ENCODE assay signal across 14 cellular contexts in genomic region chr16:1688807-1689560, GRCh38. TPM values are rescaled to one million over a fixed set of nuclear protein-coding genes. Genes with fewer than 3 reads are reported as not detected.
DNase-seq lines count a peak whose midpoint lies in the region; ATAC-seq, FAIRE-seq and TF ChIP-seq lines count a peak whose summit lies in the region.
"Had no signal": no experiment of that assay in that cellular context is flagged by ENCODE, and none has a peak within 500 bp of the region (broad histone marks: within the 10 kb centered on the region; RNA-seq: fewer than 3 reads in every experiment).

No MANE protein-coding gene starts in this region.

- no peak overlapping the region for H2AFZ ChIP-seq in mammary epithelial cell (ENCODE audit: low read depth, low read length)

- TF ChIP-seq CTCF in mammary epithelial cell (conservative IDR thresholded peaks at IDR 0.05 in 1 of 2, IDR thresholded peaks at IDR 0.05 in 1 of 2; ENCODE audit: extremely low read depth in 1 of 2, insufficient read depth in 1 of 2, low read depth in 1 of 2, low read length in 2 of 2) (no peak), GM20000 (IDR thresholded peaks at IDR 0.05; ENCODE audit: extremely low read depth, missing control alignments) (no peak)

- H3K27ac ChIP-seq in mammary epithelial cell (ENCODE audit: insufficient read depth, low read depth, low read length), result peak overlapping the region; percentile 97

- 13% methylated on average over 10 of the region's 10 CpGs for WGBS in mammary epithelial cell (ENCODE audit: low coverage, missing lambda C conversion rate)

- peak overlapping the region; percentile 44 for H3K27ac Mint-ChIP-seq in activated T-cell treated with anti-CD3 and anti-CD28 coated beads, Interleukin-2, amount 50 U/mL, for 24 hours
- no peak overlapping the region for H3K27ac Mint-ChIP-seq in activated T-cell treated with anti-CD3 and anti-CD28 coated beads, Interleukin-2, amount 50 U/mL, for 72 hours
- H3K27ac Mint-ChIP-seq: stimulated activated naive B cell treated with anti-CD40 and anti-IgM and Interleukin-4, amounts not matched to agents 10 μg/mL and 1 μg/mL and 100 μg/mL, for 72 hours; T-helper 1 cell treated with Interleukin-12 subunit alpha and Interleukin-12 subunit beta and Interleukin-4 antibody, amounts not matched to agents 30 μg/mL and 1 μg/mL, for 36 hours had no signal

- BruUV-seq in mammary epithelial cell (replicated peaks; lab: Mats Ljungman, UMichigan), result TSS peak; percentile 73

- in situ Hi-C loops in mammary epithelial cell (cut with MboI; ENCODE audit: low sequenced_read_pairs in 2 of 2), result no loop called here

- DNase-seq in activated T-cell treated with anti-CD3 and anti-CD28 coated beads, Interleukin-2, amount 50 U/mL, for 24 hours, result no peak
- no peak for DNase-seq in activated T-cell treated with anti-CD3 and anti-CD28 coated beads, Interleukin-2, amount 50 U/mL, for 72 hours
- peak; percentile 96 for DNase-seq in mammary epithelial cell
- peak; percentile 98 for DNase-seq in kidney tubule cell (ENCODE audit: low spot score)
- peak; percentile 92 for DNase-seq in urothelium cell line (ENCODE audit: low spot score)
- no peak for DNase-seq in cerebellum (ENCODE audit: low spot score)
- no peak for DNase-seq in GM20000 (ENCODE audit: low spot score)
- DNase-seq in OCI-M2 (lab: John Stamatoyannopoulos, UW; ENCODE audit: unreplicated experiment), result no peak
- DNase-seq: anterior cingulate cortex; head of caudate nucleus; naive B cell; stimulated activated naive B cell treated with anti-CD40 and anti-IgM and Interleukin-4, amounts not matched to agents 10 μg/mL and 1 μg/mL and 100 μg/mL, for 72 hours had no signal

- H3K4me1 ChIP-seq in mammary epithelial cell (ENCODE audit: insufficient read depth, low read length), result peaks cover 56% of the 10 kb centered on the region

- no peaks in the 10 kb centered on the region for H3K27me3 ChIP-seq in mammary epithelial cell (ENCODE audit: insufficient read depth, low read length)

- no peaks in the 10 kb centered on the region for H4K20me1 ChIP-seq in mammary epithelial cell (ENCODE audit: insufficient read depth, low read length)

- H3K79me2 ChIP-seq in mammary epithelial cell (ENCODE audit: insufficient read depth, low read length), result peaks cover 91% of the 10 kb centered on the region

- no peaks in the 10 kb centered on the region for H3K9me3 Mint-ChIP-seq in activated T-cell treated with anti-CD3 and anti-CD28 coated beads, Interleukin-2, amount 50 U/mL, for 24 hours
- no peaks in the 10 kb centered on the region for H3K9me3 Mint-ChIP-seq in activated T-cell treated with anti-CD3 and anti-CD28 coated beads, Interleukin-2, amount 50 U/mL, for 72 hours
- H3K9me3 Mint-ChIP-seq: naive B cell; stimulated activated naive B cell treated with anti-CD40 and anti-IgM and Interleukin-4, amounts not matched to agents 10 μg/mL and 1 μg/mL and 100 μg/mL, for 72 hours; T-helper 1 cell treated with Interleukin-12 subunit alpha and Interleukin-12 subunit beta and Interleukin-4 antibody, amounts not matched to agents 30 μg/mL and 1 μg/mL, for 36 hours had no signal

- peak overlapping the region; percentile 59 for H3K4me2 ChIP-seq in mammary epithelial cell (ENCODE audit: insufficient read depth, low read depth, low read length)

- H3K4me3 Mint-ChIP-seq in activated T-cell treated with anti-CD3 and anti-CD28 coated beads, Interleukin-2, amount 50 U/mL, for 24 hours, result no peak overlapping the region
- no peak overlapping the region for H3K4me3 Mint-ChIP-seq in activated T-cell treated with anti-CD3 and anti-CD28 coated beads, Interleukin-2, amount 50 U/mL, for 72 hours
- H3K4me3 Mint-ChIP-seq: naive B cell; stimulated activated naive B cell treated with anti-CD40 and anti-IgM and Interleukin-4, amounts not matched to agents 10 μg/mL and 1 μg/mL and 100 μg/mL, for 72 hours; T-helper 1 cell treated with Interleukin-12 subunit alpha and Interleukin-12 subunit beta and Interleukin-4 antibody, amounts not matched to agents 30 μg/mL and 1 μg/mL, for 36 hours had no signal

- dilution Hi-C loops in mammary epithelial cell (cut with HindIII; ENCODE audit: low sequenced_read_pairs), result loop anchor here (10.0 kb wide), 1 partner anchor 214 kb away; the partner anchor contains the start of gene CLCN7

- peaks cover 3% of the 10 kb centered on the region for H3K9me3 ChIP-seq in mammary epithelial cell (replicated peaks; ENCODE audit: insufficient read depth, low read length)

- CTCF ChIA-PET in mammary epithelial cell (lab: Charles Lee; ENCODE audit: low non-redundant PET), result interaction anchor here (0.5 kb wide), 1 partner anchor 16 kb away, joined by 11 read pairs; no protein-coding TSS in a partner anchor

- H3K4me3 ChIP-seq in mammary epithelial cell (replicated peaks in 1 of 3; ENCODE audit: insufficient read depth in 1 of 3, low read depth in 2 of 3, low read length in 3 of 3), result peak overlapping the region in 1 of 3 experiments; percentile 3

- peak; percentile 94 for FAIRE-seq in urothelium cell line (lab: Jason Lieb, UNC)
- FAIRE-seq: A204.1 had no signal

- intact Hi-C loops in mammary epithelial cell (cut with micrococcal nuclease), result loop anchor here (1.0 kb wide), 1 partner anchor 11 kb away; the partner anchor contains the start of gene JPT2

- no peaks in the 10 kb centered on the region for H3K27me3 Mint-ChIP-seq in activated T-cell treated with anti-CD3 and anti-CD28 coated beads, Interleukin-2, amount 50 U/mL, for 24 hours
- H3K27me3 Mint-ChIP-seq in activated T-cell treated with anti-CD3 and anti-CD28 coated beads, Interleukin-2, amount 50 U/mL, for 72 hours (ENCODE audit: low read depth), result no peaks in the 10 kb centered on the region
- H3K27me3 Mint-ChIP-seq: naive B cell; stimulated activated naive B cell treated with anti-CD40 and anti-IgM and Interleukin-4, amounts not matched to agents 10 μg/mL and 1 μg/mL and 100 μg/mL, for 72 hours had no signal

- ATAC-seq in activated T-cell treated with anti-CD3 and anti-CD28 coated beads, Interleukin-2, amount 50 U/mL, for 72 hours (replicated peaks in 1 of 2), result no peak
- ATAC-seq: stimulated activated naive B cell treated with anti-CD40 and anti-IgM and Interleukin-4, amounts not matched to agents 10 μg/mL and 1 μg/mL and 100 μg/mL, for 72 hours had no signal

- peaks cover 94% of the 10 kb centered on the region for H3K36me3 Mint-ChIP-seq in activated T-cell treated with anti-CD3 and anti-CD28 coated beads, Interleukin-2, amount 50 U/mL, for 24 hours (ENCODE audit: low read depth)
- peaks cover 3 to 20% of the 10 kb centered on the region in 2 donors for H3K36me3 Mint-ChIP-seq in activated T-cell treated with anti-CD3 and anti-CD28 coated beads, Interleukin-2, amount 50 U/mL, for 72 hours (ENCODE audit: insufficient read depth in 2 of 2)

- peaks cover 17% of the 10 kb centered on the region for H3K4me1 Mint-ChIP-seq in activated T-cell treated with anti-CD3 and anti-CD28 coated beads, Interleukin-2, amount 50 U/mL, for 24 hours (ENCODE audit: low read depth)
- H3K4me1 Mint-ChIP-seq in activated T-cell treated with anti-CD3 and anti-CD28 coated beads, Interleukin-2, amount 50 U/mL, for 72 hours (ENCODE audit: low read depth), result peaks cover 13% of the 10 kb centered on the region

- peaks cover 29% of the 10 kb centered on the region for H3K36me3 ChIP-seq in mammary epithelial cell (ENCODE audit: insufficient read depth, low read length)

- H3K9ac ChIP-seq in mammary epithelial cell (ENCODE audit: insufficient read depth, low read length), result peak overlapping the region; percentile 68

RNA-seq across cellular contexts. Expression of gene JPT2, which starts 10.9 kb away (rescaled TPM):
- total RNA-seq in activated T-cell treated with anti-CD3 and anti-CD28 coated beads, Interleukin-2, amount 50 U/mL, for 72 hours, result 10 to 100 TPM; 54.1 to 62.7 TPM
- 100 to 1,000 TPM in 1 of 2 donors, 10 to 100 TPM in 1; 53.0 to 117 TPM for total RNA-seq in mammary epithelial cell
- 104 TPM for polyA plus RNA-seq in mammary epithelial cell
- 177 TPM for polyA minus RNA-seq in mammary epithelial cell
- 23.3 TPM for total RNA-seq in cerebellum

RNA-seq across cellular contexts. Expression of gene MAPK8IP3, which starts 17.0 kb away (rescaled TPM):
- 100 to 1,000 TPM in 1 of 2 donors, 10 to 100 TPM in 1; 92.7 to 118 TPM for total RNA-seq in activated T-cell treated with anti-CD3 and anti-CD28 coated beads, Interleukin-2, amount 50 U/mL, for 72 hours
- total RNA-seq in mammary epithelial cell, result 10 to 100 TPM; 45.2 to 51.2 TPM
- 11.5 TPM for polyA plus RNA-seq in mammary epithelial cell
- polyA minus RNA-seq in mammary epithelial cell, result 43.1 TPM
- total RNA-seq in cerebellum, result 85.3 TPM

Comparison
In these comparisons a context has a peak if more than half of its experiments do, and no peak if none do; other contexts are left out.
1. DNase-seq: peak in mammary epithelial cell (single experiment), kidney tubule cell (single experiment) and urothelium cell line (single experiment); none in activated T-cell treated with anti-CD3 and anti-CD28 coated beads, Interleukin-2, amount 50 U/mL, for 24 hours (single experiment), activated T-cell treated with anti-CD3 and anti-CD28 coated beads, Interleukin-2, amount 50 U/mL, for 72 hours (0 of 2), cerebellum (single experiment), GM20000 (single experiment) and OCI-M2 (single experiment).